In genomic region chr2:207319321-207319720, GRCh38 we compare ENCODE assay signal across 27 cellular contexts.
DNase-seq lines count a peak whose midpoint lies in the region; ATAC-seq lines count a peak whose summit lies in the region.
"Had no signal": no experiment of that assay in that cellular context is flagged by ENCODE, and none has a peak within 500 bp of the region (broad histone marks: within the 10 kb centered on the region; RNA-seq: fewer than 3 reads in every experiment).

No MANE protein-coding gene starts in this region.

- H3K4me3 Mint-ChIP-seq in activated CD4-positive, alpha-beta T cell treated with anti-CD3 and anti-CD28 coated beads, Interleukin-2, amount 10 ng/mL, durations not matched to agents 24 days and 14 days: no peak overlapping the region
- H3K4me3 Mint-ChIP-seq in activated T-helper 1 cell treated with anti-CD3 and anti-CD28 coated beads, Interleukin-12 subunit alpha, Interleukin-12 subunit beta, Interleukin-2, Interleukin-4 antibody, amounts not matched to agents 30 ng/mL and 10 ng/mL and 1 ng/mL, durations not matched to agents 14 hours and 24 hours and 36 hours: peak overlapping the region; percentile 24
- H3K4me3 Mint-ChIP-seq in stimulated activated effector memory CD8-positive, alpha-beta T cell treated with anti-CD3 and anti-CD28 coated beads, Interleukin-12 subunit alpha, Interleukin-12 subunit beta, amount 100 ng/mL, for 72 hours: no peak overlapping the region
- H3K4me3 Mint-ChIP-seq in effector memory CD8-positive, alpha-beta T cell: no peak overlapping the region
- H3K4me3 Mint-ChIP-seq: activated naive CD8-positive, alpha-beta T cell treated with anti-CD3 and anti-CD28 coated beads, Interleukin-2, amount 10 ng/mL, durations not matched to agents 7 days and 5 days; CD8-positive, alpha-beta memory T cell; T-helper 2 cell treated with Interferon-gamma antibody and Interleukin-4, amounts not matched to agents 5 μg/mL and 100 μg/mL, for 36 hours had no signal

- H3K4me1 Mint-ChIP-seq in activated CD4-positive, alpha-beta T cell treated with anti-CD3 and anti-CD28 coated beads, Interleukin-2, amount 10 ng/mL, durations not matched to agents 24 days and 14 days: peaks cover 23% of the 10 kb centered on the region
- H3K4me1 Mint-ChIP-seq in activated T-helper 1 cell treated with anti-CD3 and anti-CD28 coated beads, Interleukin-12 subunit alpha, Interleukin-12 subunit beta, Interleukin-2, Interleukin-4 antibody, amounts not matched to agents 30 ng/mL and 10 ng/mL and 1 ng/mL, durations not matched to agents 14 hours and 24 hours and 36 hours (ENCODE audit: low read depth): peaks cover 38% of the 10 kb centered on the region
- peaks cover 36% of the 10 kb centered on the region for H3K4me1 Mint-ChIP-seq in stimulated activated effector memory CD8-positive, alpha-beta T cell treated with anti-CD3 and anti-CD28 coated beads, Interleukin-12 subunit alpha, Interleukin-12 subunit beta, amount 100 ng/mL, for 72 hours
- H3K4me1 Mint-ChIP-seq in effector memory CD8-positive, alpha-beta T cell (ENCODE audit: low read depth in 2 of 2): no peaks in the 10 kb centered on the region
- H3K4me1 Mint-ChIP-seq: CD8-positive, alpha-beta memory T cell had no signal

- peak overlapping the region; percentile 46 for H3K27ac Mint-ChIP-seq in activated CD4-positive, alpha-beta T cell treated with anti-CD3 and anti-CD28 coated beads, Interleukin-2, amount 10 ng/mL, durations not matched to agents 24 days and 14 days
- no peak overlapping the region for H3K27ac Mint-ChIP-seq in activated T-helper 1 cell treated with anti-CD3 and anti-CD28 coated beads, Interleukin-12 subunit alpha, Interleukin-12 subunit beta, Interleukin-2, Interleukin-4 antibody, amounts not matched to agents 30 ng/mL and 10 ng/mL and 1 ng/mL, durations not matched to agents 14 hours and 24 hours and 36 hours
- H3K27ac Mint-ChIP-seq in stimulated activated effector memory CD8-positive, alpha-beta T cell treated with anti-CD3 and anti-CD28 coated beads, Interleukin-12 subunit alpha, Interleukin-12 subunit beta, amount 100 ng/mL, for 72 hours: no peak overlapping the region
- H3K27ac Mint-ChIP-seq in effector memory CD8-positive, alpha-beta T cell: no peak overlapping the region
- H3K27ac Mint-ChIP-seq: activated naive CD8-positive, alpha-beta T cell treated with anti-CD3 and anti-CD28 coated beads, Interleukin-2, amount 10 ng/mL, durations not matched to agents 7 days and 5 days; CD8-positive, alpha-beta memory T cell; T-helper 2 cell treated with Interferon-gamma antibody and Interleukin-4, amounts not matched to agents 5 μg/mL and 100 μg/mL, for 36 hours had no signal

- DNase-seq in activated CD4-positive, alpha-beta T cell treated with anti-CD3 and anti-CD28 coated beads, Interleukin-2, amount 10 ng/mL, durations not matched to agents 24 days and 14 days: no peak
- DNase-seq in activated CD4-positive, alpha-beta T cell treated with anti-CD3 and anti-CD28 coated beads, Interleukin-2, amount 50 U/mL, for 48 hours: no peak
- DNase-seq in CD1c-positive myeloid dendritic cell (ENCODE audit: extremely low spot score) (peak; percentile 82), NCI-H82 treated with DMSO at 0.1 percent for 48 hours (lab: John Stamatoyannopoulos, UW; ENCODE audit: unreplicated experiment) (no peak), NCI-H187 treated with DMSO at 0.1 percent for 48 hours (lab: John Stamatoyannopoulos, UW) (no peak)
- no peak for DNase-seq in activated T-helper 1 cell treated with anti-CD3 and anti-CD28 coated beads, Interleukin-12 subunit alpha, Interleukin-12 subunit beta, Interleukin-2, Interleukin-4 antibody, amounts not matched to agents 30 ng/mL and 10 ng/mL and 1 ng/mL, durations not matched to agents 14 hours and 24 hours and 36 hours (ENCODE audit: low spot score)
- DNase-seq in stimulated activated effector memory CD8-positive, alpha-beta T cell treated with anti-CD3 and anti-CD28 coated beads, Interleukin-12 subunit alpha, Interleukin-12 subunit beta, amount 100 ng/mL, for 72 hours (ENCODE audit: low spot score in 2 of 2): no peak
- DNase-seq in effector memory CD8-positive, alpha-beta T cell: no peak
- DNase-seq: activated CD4-positive, alpha-beta T cell treated with anti-CD3 and anti-CD28 coated beads for 4 hours; activated effector memory CD4-positive, alpha-beta T cell treated with Interleukin-2 at 50 U/mL for 16 hours; activated naive CD8-positive, alpha-beta T cell treated with anti-CD3 and anti-CD28 coated beads, Interleukin-2, amount 10 ng/mL, durations not matched to agents 7 days and 5 days; AML-193; CD8-positive, alpha-beta memory T cell; central memory CD4-positive, alpha-beta T cell; dermis blood vessel endothelial cell; DMS153; esophagus squamous epithelium; foreskin melanocyte; kidney glomerular epithelial cell; mammary epithelial cell; MM.1S; NCI-H1436 treated with DMSO at 0.1 percent for 48 hours; stimulated activated CD4-positive, alpha-beta T cell treated with anti-CD3 and anti-CD28 coated beads, Interleukin-4, amount 100 ng/mL, for 4 hours; stimulated activated naive CD4-positive, alpha-beta T cell treated with Interleukin-2 at 50 U/mL for 16 hours had no signal

- no peaks in the 10 kb centered on the region for H3K36me3 Mint-ChIP-seq in activated CD4-positive, alpha-beta T cell treated with anti-CD3 and anti-CD28 coated beads, Interleukin-2, amount 10 ng/mL, durations not matched to agents 24 days and 14 days (ENCODE audit: low read depth)
- peaks cover 7% of the 10 kb centered on the region for H3K36me3 Mint-ChIP-seq in activated T-helper 1 cell treated with anti-CD3 and anti-CD28 coated beads, Interleukin-12 subunit alpha, Interleukin-12 subunit beta, Interleukin-2, Interleukin-4 antibody, amounts not matched to agents 30 ng/mL and 10 ng/mL and 1 ng/mL, durations not matched to agents 14 hours and 24 hours and 36 hours (ENCODE audit: low read depth)
- H3K36me3 Mint-ChIP-seq in stimulated activated effector memory CD8-positive, alpha-beta T cell treated with anti-CD3 and anti-CD28 coated beads, Interleukin-12 subunit alpha, Interleukin-12 subunit beta, amount 100 ng/mL, for 72 hours: no peaks in the 10 kb centered on the region
- H3K36me3 Mint-ChIP-seq in effector memory CD8-positive, alpha-beta T cell (ENCODE audit: insufficient read depth): no peaks in the 10 kb centered on the region
- H3K36me3 Mint-ChIP-seq: activated naive CD8-positive, alpha-beta T cell treated with anti-CD3 and anti-CD28 coated beads, Interleukin-2, amount 10 ng/mL, durations not matched to agents 7 days and 5 days had no signal

- H3K27me3 Mint-ChIP-seq in activated CD4-positive, alpha-beta T cell treated with anti-CD3 and anti-CD28 coated beads, Interleukin-2, amount 10 ng/mL, durations not matched to agents 24 days and 14 days: no peaks in the 10 kb centered on the region
- H3K27me3 Mint-ChIP-seq in activated T-helper 1 cell treated with anti-CD3 and anti-CD28 coated beads, Interleukin-12 subunit alpha, Interleukin-12 subunit beta, Interleukin-2, Interleukin-4 antibody, amounts not matched to agents 30 ng/mL and 10 ng/mL and 1 ng/mL, durations not matched to agents 14 hours and 24 hours and 36 hours (ENCODE audit: insufficient read depth): no peaks in the 10 kb centered on the region
- H3K27me3 Mint-ChIP-seq in effector memory CD8-positive, alpha-beta T cell: peaks cover 19 to 31% of the 10 kb centered on the region in 2 donors

- peak; percentile 47 for ATAC-seq in stimulated activated effector memory CD8-positive, alpha-beta T cell treated with anti-CD3 and anti-CD28 coated beads, Interleukin-12 subunit alpha, Interleukin-12 subunit beta, amount 100 ng/mL, for 72 hours
- no peak for ATAC-seq in effector memory CD8-positive, alpha-beta T cell (replicated peaks)
- ATAC-seq: HCT116, SK-N-SH treated with all-trans-retinoic acid at 6 μM for 48 hours had no signal

- peaks cover 8% of the 10 kb centered on the region for H3K9me3 Mint-ChIP-seq in activated CD4-positive, alpha-beta T cell treated with anti-CD3 and anti-CD28 coated beads, Interleukin-2, amount 10 ng/mL, durations not matched to agents 24 days and 14 days
- H3K9me3 Mint-ChIP-seq in activated T-helper 1 cell treated with anti-CD3 and anti-CD28 coated beads, Interleukin-12 subunit alpha, Interleukin-12 subunit beta, Interleukin-2, Interleukin-4 antibody, amounts not matched to agents 30 ng/mL and 10 ng/mL and 1 ng/mL, durations not matched to agents 14 hours and 24 hours and 36 hours: no peaks in the 10 kb centered on the region
- no peaks in the 10 kb centered on the region for H3K9me3 Mint-ChIP-seq in stimulated activated effector memory CD8-positive, alpha-beta T cell treated with anti-CD3 and anti-CD28 coated beads, Interleukin-12 subunit alpha, Interleukin-12 subunit beta, amount 100 ng/mL, for 72 hours
- H3K9me3 Mint-ChIP-seq in effector memory CD8-positive, alpha-beta T cell: no peaks in the 10 kb centered on the region
- H3K9me3 Mint-ChIP-seq: CD8-positive, alpha-beta memory T cell; T-helper 2 cell treated with Interferon-gamma antibody and Interleukin-4, amounts not matched to agents 5 μg/mL and 100 μg/mL, for 36 hours had no signal

- intact Hi-C loops in activated CD4-positive, alpha-beta T cell treated with anti-CD3 and anti-CD28 coated beads, Interleukin-2, amount 10 ng/mL, durations not matched to agents 24 days and 14 days (cut with micrococcal nuclease): no loop called here
- intact Hi-C loops in activated T-helper 1 cell treated with anti-CD3 and anti-CD28 coated beads, Interleukin-12 subunit alpha, Interleukin-12 subunit beta, Interleukin-2, Interleukin-4 antibody, amounts not matched to agents 30 ng/mL and 10 ng/mL and 1 ng/mL, durations not matched to agents 14 hours and 24 hours and 36 hours (cut with micrococcal nuclease): no loop called here
